Comparison of ENCODE assay signal across 9 cellular contexts in genomic region chr7:134750083-134751062, GRCh38. TPM values are rescaled to one million over a fixed set of nuclear protein-coding genes. Genes with fewer than 3 reads are reported as not detected.
DNase-seq lines count a peak whose midpoint lies in the region; ATAC-seq, FAIRE-seq and TF ChIP-seq lines count a peak whose summit lies in the region.
"Had no signal": no experiment of that assay in that cellular context is flagged by ENCODE, and none has a peak within 500 bp of the region (broad histone marks: within the 10 kb centered on the region; RNA-seq: fewer than 3 reads in every experiment).

No MANE protein-coding gene starts in this region.

- peak; percentile 74 for DNase-seq in GM12865 (ENCODE audit: low read depth)
- peak; percentile 41 to 66 (median 43) for DNase-seq in T-helper 17 cell
- no peak for DNase-seq in astrocyte (ENCODE audit: low read depth)
- DNase-seq in inferior parietal cortex (ENCODE audit: extremely low spot score) = peak; percentile 62
- peak; percentile 71 for DNase-seq in stimulated activated CD4-positive, alpha-beta T cell treated with anti-CD3 and anti-CD28 coated beads, Interleukin-4, amount 100 ng/mL, for 24 hours
- no peak for DNase-seq in T1000 (lab: John Stamatoyannopoulos, UW)

- no peak overlapping the region for H3K4me3 Mint-ChIP-seq in T-helper 17 cell
- no peak overlapping the region for H3K4me3 Mint-ChIP-seq in astrocyte (ENCODE audit: unreplicated experiment)

- no peak overlapping the region for H3K9ac ChIP-seq in astrocyte (ENCODE audit: low read length)

- H4K20me1 ChIP-seq in astrocyte (ENCODE audit: insufficient read depth, low read length) = no peaks in the 10 kb centered on the region

- ATAC-seq in HG02870 (IDR thresholded peaks at IDR 0.05; ENCODE audit: unreplicated experiment) (peak; percentile 50), T-helper 17 cell (peak; percentile 79), GM18873 (IDR thresholded peaks at IDR 0.05; ENCODE audit: low FRiP score, unreplicated experiment) (no peak)

- H3K36me3 ChIP-seq in astrocyte (ENCODE audit: insufficient read depth, low read length) = no peaks in the 10 kb centered on the region

- H3K27me3 ChIP-seq in astrocyte (ENCODE audit: insufficient read depth, low read length) = no peaks in the 10 kb centered on the region

- H3K79me2 ChIP-seq in astrocyte (ENCODE audit: insufficient read depth, low read length) = no peaks in the 10 kb centered on the region

- no peak for FAIRE-seq in astrocyte (lab: Jason Lieb, UNC)
- FAIRE-seq: colon had no signal

- peaks cover 2% of the 10 kb centered on the region for H3K4me1 Mint-ChIP-seq in T-helper 17 cell
- H3K4me1 Mint-ChIP-seq in astrocyte (ENCODE audit: low read depth, unreplicated experiment) = peaks cover 33% of the 10 kb centered on the region

- peak overlapping the region; percentile 45 for H3K4me2 ChIP-seq in astrocyte (ENCODE audit: low read length)

- H2AFZ ChIP-seq in astrocyte (ENCODE audit: low read depth, low read length) = no peak overlapping the region

- no peak overlapping the region for H3K27ac ChIP-seq in astrocyte (ENCODE audit: low read depth, low read length)

- H3K4me1 ChIP-seq in astrocyte (ENCODE audit: insufficient read depth, low read length) = peaks cover 3% of the 10 kb centered on the region

- H3K27ac Mint-ChIP-seq in T-helper 17 cell (no peak overlapping the region), astrocyte (ENCODE audit: unreplicated experiment) (no peak overlapping the region)

- peaks cover 24% of the 10 kb centered on the region for H3K27me3 Mint-ChIP-seq in T-helper 17 cell
- H3K27me3 Mint-ChIP-seq in astrocyte (ENCODE audit: low read depth, unreplicated experiment) = no peaks in the 10 kb centered on the region

- H3K36me3 Mint-ChIP-seq in T-helper 17 cell (ENCODE audit: low read depth) (peaks cover 2% of the 10 kb centered on the region), astrocyte (ENCODE audit: low read depth, unreplicated experiment) (peaks cover 4% of the 10 kb centered on the region)

- H3K4me3 ChIP-seq in GM12865 (ENCODE audit: low read depth, low read length) = no peak overlapping the region
- no peak overlapping the region for H3K4me3 ChIP-seq in astrocyte (ENCODE audit: insufficient read depth, low read depth, low read length)

- TF ChIP-seq CTCF in GM12865 (IDR thresholded peaks at IDR 0.05; ENCODE audit: insufficient read depth, low read depth, low read length, missing control alignments) = peak; percentile 82
- TF ChIP-seq CTCF in astrocyte (IDR thresholded peaks at IDR 0.05; ENCODE audit: insufficient read depth, low read depth, low read length) = peak; percentile 62

- no peaks in the 10 kb centered on the region for H3K9me3 ChIP-seq in T-helper 17 cell (ENCODE audit: control insufficient read depth, low read length, poor library complexity, severe bottlenecking)
- no peaks in the 10 kb centered on the region for H3K9me3 ChIP-seq in astrocyte (ENCODE audit: insufficient read depth, low read depth, low read length)

- H3K9me3 Mint-ChIP-seq in astrocyte (ENCODE audit: unreplicated experiment) = no peaks in the 10 kb centered on the region

RNA-seq across cellular contexts. Expression of gene CALD1, which starts 29.1 kb away (rescaled TPM):
- total RNA-seq in T-helper 17 cell (1 to 10 TPM in 1 of 2 donors, under 1 TPM in 1; 0.62 to 9.2 TPM), astrocyte (1,834 and 1,872 TPM in 2 replicates)

Comparison
In these comparisons a context has a peak if more than half of its experiments do, and no peak if none do; other contexts are left out.
1. DNase-seq: peak in GM12865 (single experiment), T-helper 17 cell (3 of 3), inferior parietal cortex (single experiment) and stimulated activated CD4-positive, alpha-beta T cell treated with anti-CD3 and anti-CD28 coated beads, Interleukin-4, amount 100 ng/mL, for 24 hours (single experiment); none in astrocyte (single experiment) and T1000 (single experiment).
2. RNA of gene CALD1, which starts 29.1 kb away (total RNA-seq): 1,834 to 1,872 TPM in astrocyte; 0.62 to 9.2 TPM in T-helper 17 cell; every median in the first group is over 100 times any median in the second.